ENCODE assay signal across 25 cellular contexts in genomic region chrX:96052078-96052477, GRCh38.
"Had no signal": no experiment of that assay in that cellular context is flagged by ENCODE, and none has a peak within 500 bp of the region (broad histone marks: within the 10 kb centered on the region; RNA-seq: fewer than 3 reads in every experiment).

No MANE protein-coding gene starts in this region.

- H3K9me3 ChIP-seq: colonic mucosa, esophagus squamous epithelium, gastrocnemius medialis, left lung had no signal

- H3K27me3 ChIP-seq: colonic mucosa, esophagus squamous epithelium, gastrocnemius medialis, heart right ventricle, left lung had no signal

- ATAC-seq: effector memory CD8-positive, alpha-beta T cell; gastrocnemius medialis; heart right ventricle; left cardiac atrium; left lung; left ventricle myocardium superior had no signal

- FAIRE-seq: endometrium, islet of Langerhans, keratinocyte had no signal

- H3K36me3 Mint-ChIP-seq: memory B cell had no signal

- H3K36me3 ChIP-seq: colonic mucosa, esophagus squamous epithelium, gastrocnemius medialis, heart right ventricle, left lung had no signal

- H3K4me1 ChIP-seq: colonic mucosa, esophagus squamous epithelium, gastrocnemius medialis, heart right ventricle, left lung had no signal

- H3K4me1 Mint-ChIP-seq: memory B cell had no signal

- H3K27ac ChIP-seq: colonic mucosa, esophagus squamous epithelium, gastrocnemius medialis, heart right ventricle, left lung had no signal

- H3K4me3 Mint-ChIP-seq: dendritic cell treated with granulocyte-macrophage colony-stimulating factor and Interleukin-4, amounts not matched to agents 40 ng/mL and 50 ng/mL, for 4 days; effector memory CD8-positive, alpha-beta T cell; endodermal cell; memory B cell had no signal

- H3K4me3 ChIP-seq: colonic mucosa, esophagus squamous epithelium, gastrocnemius medialis, heart right ventricle, left lung, lung had no signal

- H3K9me3 Mint-ChIP-seq: dendritic cell treated with granulocyte-macrophage colony-stimulating factor and Interleukin-4, amounts not matched to agents 40 ng/mL and 50 ng/mL, for 4 days had no signal

- H3K27ac Mint-ChIP-seq: dendritic cell treated with granulocyte-macrophage colony-stimulating factor and Interleukin-4, amounts not matched to agents 40 ng/mL and 50 ng/mL, for 4 days; effector memory CD8-positive, alpha-beta T cell; endodermal cell; memory B cell had no signal

- DNase-seq: colonic mucosa; cortex of kidney; effector CD8-positive, alpha-beta T cell; effector memory CD8-positive, alpha-beta T cell; endodermal cell; esophagus squamous epithelium; foreskin fibroblast; foreskin melanocyte; gastrocnemius medialis; glutamatergic neuron; head of caudate nucleus; heart right ventricle; hippocampal formation; left cardiac atrium; left lung; left ventricle myocardium superior; mammary epithelial cell; mesendoderm; midbrain had no signal

- H3K27me3 Mint-ChIP-seq: dendritic cell treated with granulocyte-macrophage colony-stimulating factor and Interleukin-4, amounts not matched to agents 40 ng/mL and 50 ng/mL, for 4 days; effector memory CD8-positive, alpha-beta T cell; memory B cell had no signal
